Comparison of ENCODE assay signal across 8 cellular contexts in genomic region chr10:61662794-61663259, GRCh38. TPM values are rescaled to one million over a fixed set of nuclear protein-coding genes. Genes with fewer than 3 reads are reported as not detected.
A peak's percentile ranks its signal among the peaks of the same experiment; 100 is the strongest.
DNase-seq lines count a peak whose midpoint lies in the region; TF ChIP-seq lines count a peak whose summit lies in the region.

CABCOCO1 (plus strand) TSS chr10:61662929; CDS start chr10:61662973, 44 bp downstream.

- WGBS in esophagus, 2 donors, result 3 to 4% methylated on average over 51 of the region's 51 CpGs
- WGBS in mesenchymal stem cell, result under 1% methylated on average over 51 of the region's 51 CpGs
- WGBS in transverse colon (ENCODE audit: low coverage in 1 of 2), 2 donors, result 10% methylated on average over 43 of the region's 51 CpGs; no CpG with 5 or more reads in 1 of the 2 donors

- peak within 1 kb of the TSS; percentile 98 for H2BK15ac ChIP-seq in mesenchymal stem cell (ENCODE audit: low read depth, poor library complexity, severe bottlenecking)

- H3K4me1 ChIP-seq in esophagus (ENCODE audit: control insufficient read depth in 2 of 2, insufficient read depth in 2 of 2, low read length in 1 of 2) (no peaks in the 10 kb centered on the region), mesenchymal stem cell (ENCODE audit: control insufficient read depth, insufficient read depth, low read depth, low read length) (no peaks in the 10 kb centered on the region), transverse colon (peaks cover 0 to 10% (median 3%) of the 10 kb centered on the region in 4 donors)

- H3K14ac ChIP-seq in mesenchymal stem cell (ENCODE audit: low read length in 2 of 2), result no peak within 1 kb of the TSS

- peak within 1 kb of the TSS; percentile 83 for H3K9ac ChIP-seq in mesenchymal stem cell (ENCODE audit: low read length)

- intact Hi-C loops in transverse colon (cut with DNase I; ENCODE audit: low total_unique reads), result no loop called here

- peak within 1 kb of the TSS; percentile 69 to 88 for H3K18ac ChIP-seq in mesenchymal stem cell (ENCODE audit: low read depth in 1 of 2, low read length in 2 of 2)

- peak within 1 kb of the TSS; percentile 68 for H2BK120ac ChIP-seq in mesenchymal stem cell (ENCODE audit: low read depth, low read length)

- no peak within 1 kb of the TSS for H2BK5ac ChIP-seq in mesenchymal stem cell (ENCODE audit: low read depth, low read length, poor library complexity, severe bottlenecking)

- no peak within 1 kb of the TSS for H2BK12ac ChIP-seq in mesenchymal stem cell (ENCODE audit: low read length in 2 of 2)

- peak within 1 kb of the TSS; percentile 43 for H4K91ac ChIP-seq in mesenchymal stem cell (ENCODE audit: low read length)

- peak within 1 kb of the TSS; percentile 93 for H4K8ac ChIP-seq in mesenchymal stem cell (ENCODE audit: low read length)

- H3K27ac ChIP-seq in esophagus (ENCODE audit: low read depth in 2 of 2, low read length in 1 of 2) (peak within 1 kb of the TSS; percentile 24 to 54), mesenchymal stem cell (ENCODE audit: low read length, poor library complexity, severe bottlenecking) (no peak within 1 kb of the TSS), transverse colon (peak within 1 kb of the TSS; percentile 50 to 71 (median 64))

- TF ChIP-seq EP300 in transverse colon (IDR thresholded peaks at IDR 0.05; ENCODE audit: low read depth), result no peak

- TF ChIP-seq CTCF in transverse colon (IDR thresholded peaks at IDR 0.05), result no peak

- peak within 1 kb of the TSS; percentile 85 for H3K4me2 ChIP-seq in mesenchymal stem cell (ENCODE audit: low read length, poor library complexity, severe bottlenecking)

- TF ChIP-seq POLR2A in transverse colon (IDR thresholded peaks at IDR 0.05), result no peak

- DNase-seq in DMS153 treated with DMSO at 0.1 percent for 48 hours (lab: John Stamatoyannopoulos, UW; ENCODE audit: unreplicated experiment) (peak; percentile 54), NCI-H526 treated with DMSO at 0.1 percent for 48 hours (lab: John Stamatoyannopoulos, UW) (peak; percentile 34), mesenchymal stem cell (peak; percentile 83), transverse colon (peak; percentile 69), NOMO-1 (lab: John Stamatoyannopoulos, UW; ENCODE audit: unreplicated experiment in 2 of 2) (no peak), SIG-M5 (lab: John Stamatoyannopoulos, UW) (no peak), GM19240 (ENCODE audit: insufficient read length, low spot score) (no peak)

- H3K79me1 ChIP-seq in mesenchymal stem cell (replicated peaks; ENCODE audit: low read length, poor library complexity, severe bottlenecking), result no peaks in the 10 kb centered on the region

- H2AK5ac ChIP-seq in mesenchymal stem cell (ENCODE audit: low read length, severe bottlenecking), result no peak within 1 kb of the TSS

- H3K27me3 ChIP-seq in esophagus (ENCODE audit: control insufficient read depth in 1 of 2, insufficient read depth in 2 of 2, low read length in 2 of 2) (no peaks in the 10 kb centered on the region), mesenchymal stem cell (ENCODE audit: control insufficient read depth in 1 of 2, insufficient read depth in 1 of 2, low read length in 2 of 2) (no peaks in the 10 kb centered on the region), transverse colon (peaks cover 9% of the 10 kb centered on the region)

- in situ Hi-C loops in transverse colon (cut with MboI; ENCODE audit: low pct_ligation_motif_present in 1 of 4, low pct_unique_long_range_greater_than_20kb in 1 of 4, low sequenced_read_pairs in 3 of 4), result no loop called here

- H3K4ac ChIP-seq in mesenchymal stem cell (ENCODE audit: low read depth in 1 of 2, low read length in 2 of 2), result peak within 1 kb of the TSS in 1 of 2 experiments; percentile 22

- H3K4me3 ChIP-seq in esophagus (ENCODE audit: low read depth in 1 of 2, low read length in 2 of 2) (peak within 1 kb of the TSS; percentile 62), mesenchymal stem cell (ENCODE audit: insufficient read depth in 1 of 2, low read depth in 1 of 2, low read length in 2 of 2) (peak within 1 kb of the TSS; percentile 74 to 83), transverse colon (peak within 1 kb of the TSS; percentile 40 to 68 (median 51))

- no peaks in the 10 kb centered on the region for H3K36me3 ChIP-seq in esophagus (ENCODE audit: control insufficient read depth in 2 of 2, insufficient read depth in 2 of 2, low read length in 1 of 2)
- no peaks in the 10 kb centered on the region for H3K36me3 ChIP-seq in mesenchymal stem cell (ENCODE audit: control insufficient read depth in 1 of 2, insufficient read depth in 2 of 2, low read depth in 1 of 2, low read length in 2 of 2)
- H3K36me3 ChIP-seq in transverse colon, result no peaks in the 10 kb centered on the region

- peak within 1 kb of the TSS; percentile 85 for H2AFZ ChIP-seq in mesenchymal stem cell (ENCODE audit: low read depth, low read length)

- H3K9me3 ChIP-seq in esophagus (ENCODE audit: control insufficient read depth in 2 of 2, insufficient read depth in 1 of 2, low read depth in 1 of 2, low read length in 1 of 2) (no peaks in the 10 kb centered on the region), mesenchymal stem cell (ENCODE audit: control insufficient read depth, low read length) (no peaks in the 10 kb centered on the region), transverse colon (no peaks in the 10 kb centered on the region)

- no peak within 1 kb of the TSS for H3K23ac ChIP-seq in mesenchymal stem cell (ENCODE audit: low read length in 2 of 2)

RNA-seq across cellular contexts. Expression of gene CABCOCO1, which starts in this region (rescaled TPM):
- under 1 TPM in 1 of 2 donors, not detected in 1; 0.35 TPM for polyA plus RNA-seq in esophagus
- 3.1 TPM for polyA plus RNA-seq in mesenchymal stem cell (2013, experiment 1 of 2)
- 3.5 TPM for polyA plus RNA-seq in mesenchymal stem cell (2013, experiment 2 of 2)
- not detected for total RNA-seq in transverse colon

Comparison
In these comparisons a context has a peak if more than half of its experiments do, and no peak if none do; other contexts are left out.
1. Peak in DNase-seq, H3K4me3 ChIP-seq and H3K27ac ChIP-seq in transverse colon; RNA of the gene not detected or under 1 TPM.
2. DNase-seq: peak in DMS153 treated with DMSO at 0.1 percent for 48 hours (single experiment), NCI-H526 treated with DMSO at 0.1 percent for 48 hours (single experiment) and mesenchymal stem cell (single experiment); none in NOMO-1 (0 of 2), SIG-M5 (single experiment) and GM19240 (single experiment).
3. Peak in every context shown above with its lines, with median percentiles within 50 percentile points of each other: H3K4me3 ChIP-seq.